19 cellular contexts compared by ENCODE assay signal in genomic region chr20:61797971-61798411, GRCh38.
"Had no signal": no experiment of that assay in that cellular context is flagged by ENCODE, and none has a peak within 500 bp of the region (broad histone marks: within the 10 kb centered on the region; RNA-seq: fewer than 3 reads in every experiment).

No MANE protein-coding gene starts in this region.

- H3K9me3 ChIP-seq: MG63, SK-N-SH had no signal

- H3K9ac ChIP-seq: SK-N-SH had no signal

- ATAC-seq: HepG2 had no signal

- H3K36me3 ChIP-seq: MG63 had no signal

- DNase-seq: IMR-90, Karpas-422, KG1, MG63, NCI-H1092, NCI-H1105 treated with DMSO at 0.1 percent for 48 hours, NCI-H1417 treated with DMSO at 0.1 percent for 48 hours, NCI-H146, NCI-H1694 treated with DMSO at 0.1 percent for 48 hours, NCI-H2081, NCI-H2107, NCI-H2227 treated with DMSO at 0.1 percent for 48 hours, NCI-H510A, NCI-H524 treated with DMSO at 0.1 percent for 48 hours, NCI-H69, NCI-H774, SHP77, SK-N-SH had no signal

- H3K4me3 ChIP-seq: MG63 had no signal

- H3K4me2 ChIP-seq: SK-N-SH had no signal
